Comparison of ENCODE assay signal across 1 cellular context in the genomic region with DNA sequence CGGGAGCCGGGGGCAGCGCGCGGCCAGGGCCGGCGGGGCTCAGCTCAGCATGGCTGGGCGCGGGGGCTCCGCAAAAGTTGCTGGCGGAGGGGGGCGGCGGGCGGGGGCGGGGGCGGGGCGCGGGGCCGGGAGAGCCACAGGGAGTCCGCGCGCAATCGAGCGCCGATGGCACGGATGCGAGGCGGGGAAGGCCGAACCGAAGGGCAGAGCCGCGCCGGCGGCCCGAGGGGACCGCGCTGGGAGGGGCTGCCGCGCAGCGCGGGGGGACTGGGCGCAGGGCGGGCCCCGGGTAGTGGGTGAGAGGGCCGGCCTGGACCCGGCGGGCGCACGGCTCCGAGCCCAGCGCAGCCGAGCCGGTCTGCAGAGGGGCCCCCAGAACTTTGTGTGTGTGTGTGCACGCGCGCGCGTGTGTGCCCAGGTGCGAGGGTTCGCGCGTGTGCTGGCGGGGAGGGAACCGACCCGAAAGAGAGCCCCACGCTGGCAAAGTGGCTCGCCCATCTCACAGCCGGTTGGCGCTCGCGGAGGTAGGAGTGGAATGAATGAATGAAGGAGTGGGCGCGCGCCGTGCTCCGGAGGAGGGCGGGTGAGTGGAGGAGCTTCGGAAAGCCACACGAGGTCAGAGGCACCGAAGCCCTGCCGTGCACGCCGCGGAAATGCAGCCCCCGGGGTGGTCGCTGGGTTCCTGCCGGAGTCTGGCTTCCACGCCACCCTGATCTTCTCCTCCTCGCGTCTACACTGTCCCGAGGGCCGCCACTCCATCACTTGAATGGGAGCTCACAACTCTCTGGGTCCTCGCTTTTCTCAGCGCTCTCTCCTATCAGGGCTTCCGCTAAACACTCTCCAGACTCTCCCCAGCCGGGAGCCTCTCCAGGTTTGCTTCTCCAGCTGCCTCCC.
TF ChIP-seq lines count a peak whose summit lies in the region.

A gene (minus strand): TSS at position 51 of the 894 bp plus-strand sequence. CDS start 375 bp downstream, outside the sequence.

TF ChIP-seq in HepG2, 621 proteins besides CTCF, POLR2A, EP300 and RAD21 (continued from another document and continues in another):
- TF ChIP-seq, protein P1, sequence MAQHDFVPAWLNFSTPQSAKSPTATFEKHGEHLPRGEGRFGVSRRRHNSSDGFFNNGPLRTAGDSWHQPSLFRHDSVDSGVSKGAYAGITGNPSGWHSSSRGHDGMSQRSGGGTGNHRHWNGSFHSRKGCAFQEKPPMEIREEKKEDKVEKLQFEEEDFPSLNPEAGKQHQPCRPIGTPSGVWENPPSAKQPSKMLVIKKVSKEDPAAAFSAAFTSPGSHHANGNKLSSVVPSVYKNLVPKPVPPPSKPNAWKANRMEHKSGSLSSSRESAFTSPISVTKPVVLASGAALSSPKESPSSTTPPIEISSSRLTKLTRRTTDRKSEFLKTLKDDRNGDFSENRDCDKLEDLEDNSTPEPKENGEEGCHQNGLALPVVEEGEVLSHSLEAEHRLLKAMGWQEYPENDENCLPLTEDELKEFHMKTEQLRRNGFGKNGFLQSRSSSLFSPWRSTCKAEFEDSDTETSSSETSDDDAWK (CRISPR knock-in tag; IDR thresholded peaks at IDR 0.05) = no peak
- TF ChIP-seq TBX3 (IDR thresholded peaks at IDR 0.05; ENCODE audit: borderline replicate concordance) = no peak
- TF ChIP-seq, protein P2, sequence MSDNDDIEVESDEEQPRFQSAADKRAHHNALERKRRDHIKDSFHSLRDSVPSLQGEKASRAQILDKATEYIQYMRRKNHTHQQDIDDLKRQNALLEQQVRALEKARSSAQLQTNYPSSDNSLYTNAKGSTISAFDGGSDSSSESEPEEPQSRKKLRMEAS (IDR thresholded peaks at IDR 0.05) = peak; percentile 73
- TF ChIP-seq ZNF564 (CRISPR knock-in tag; IDR thresholded peaks at IDR 0.05) = no peak
- TF ChIP-seq MAZ (IDR thresholded peaks at IDR 0.05; ENCODE audit: borderline replicate concordance, low read depth, low read length) = peak; percentile 70; the same call in 1 of the 2 replicates
- peak; percentile 68 for TF ChIP-seq MAZ (CRISPR knock-in tag; IDR thresholded peaks at IDR 0.05; ENCODE audit: low read depth)
- TF ChIP-seq MAFK (conservative IDR thresholded peaks at IDR 0.05 in 1 of 2, IDR thresholded peaks at IDR 0.05 in 1 of 2; ENCODE audit: low read length in 2 of 2) = no peak
- no peak for TF ChIP-seq ZNF350 (CRISPR knock-in tag; IDR thresholded peaks at IDR 0.05; ENCODE audit: borderline replicate concordance, low read depth)
- no peak for TF ChIP-seq SMARCE1 (IDR thresholded peaks at IDR 0.05; ENCODE audit: borderline replicate concordance)
- TF ChIP-seq BRCA1 (CRISPR knock-in tag; IDR thresholded peaks at IDR 0.05) = no peak
- no peak for TF ChIP-seq ZNF660 (CRISPR knock-in tag; IDR thresholded peaks at IDR 0.05; ENCODE audit: borderline replicate concordance, low read depth)
- TF ChIP-seq, protein P3, sequence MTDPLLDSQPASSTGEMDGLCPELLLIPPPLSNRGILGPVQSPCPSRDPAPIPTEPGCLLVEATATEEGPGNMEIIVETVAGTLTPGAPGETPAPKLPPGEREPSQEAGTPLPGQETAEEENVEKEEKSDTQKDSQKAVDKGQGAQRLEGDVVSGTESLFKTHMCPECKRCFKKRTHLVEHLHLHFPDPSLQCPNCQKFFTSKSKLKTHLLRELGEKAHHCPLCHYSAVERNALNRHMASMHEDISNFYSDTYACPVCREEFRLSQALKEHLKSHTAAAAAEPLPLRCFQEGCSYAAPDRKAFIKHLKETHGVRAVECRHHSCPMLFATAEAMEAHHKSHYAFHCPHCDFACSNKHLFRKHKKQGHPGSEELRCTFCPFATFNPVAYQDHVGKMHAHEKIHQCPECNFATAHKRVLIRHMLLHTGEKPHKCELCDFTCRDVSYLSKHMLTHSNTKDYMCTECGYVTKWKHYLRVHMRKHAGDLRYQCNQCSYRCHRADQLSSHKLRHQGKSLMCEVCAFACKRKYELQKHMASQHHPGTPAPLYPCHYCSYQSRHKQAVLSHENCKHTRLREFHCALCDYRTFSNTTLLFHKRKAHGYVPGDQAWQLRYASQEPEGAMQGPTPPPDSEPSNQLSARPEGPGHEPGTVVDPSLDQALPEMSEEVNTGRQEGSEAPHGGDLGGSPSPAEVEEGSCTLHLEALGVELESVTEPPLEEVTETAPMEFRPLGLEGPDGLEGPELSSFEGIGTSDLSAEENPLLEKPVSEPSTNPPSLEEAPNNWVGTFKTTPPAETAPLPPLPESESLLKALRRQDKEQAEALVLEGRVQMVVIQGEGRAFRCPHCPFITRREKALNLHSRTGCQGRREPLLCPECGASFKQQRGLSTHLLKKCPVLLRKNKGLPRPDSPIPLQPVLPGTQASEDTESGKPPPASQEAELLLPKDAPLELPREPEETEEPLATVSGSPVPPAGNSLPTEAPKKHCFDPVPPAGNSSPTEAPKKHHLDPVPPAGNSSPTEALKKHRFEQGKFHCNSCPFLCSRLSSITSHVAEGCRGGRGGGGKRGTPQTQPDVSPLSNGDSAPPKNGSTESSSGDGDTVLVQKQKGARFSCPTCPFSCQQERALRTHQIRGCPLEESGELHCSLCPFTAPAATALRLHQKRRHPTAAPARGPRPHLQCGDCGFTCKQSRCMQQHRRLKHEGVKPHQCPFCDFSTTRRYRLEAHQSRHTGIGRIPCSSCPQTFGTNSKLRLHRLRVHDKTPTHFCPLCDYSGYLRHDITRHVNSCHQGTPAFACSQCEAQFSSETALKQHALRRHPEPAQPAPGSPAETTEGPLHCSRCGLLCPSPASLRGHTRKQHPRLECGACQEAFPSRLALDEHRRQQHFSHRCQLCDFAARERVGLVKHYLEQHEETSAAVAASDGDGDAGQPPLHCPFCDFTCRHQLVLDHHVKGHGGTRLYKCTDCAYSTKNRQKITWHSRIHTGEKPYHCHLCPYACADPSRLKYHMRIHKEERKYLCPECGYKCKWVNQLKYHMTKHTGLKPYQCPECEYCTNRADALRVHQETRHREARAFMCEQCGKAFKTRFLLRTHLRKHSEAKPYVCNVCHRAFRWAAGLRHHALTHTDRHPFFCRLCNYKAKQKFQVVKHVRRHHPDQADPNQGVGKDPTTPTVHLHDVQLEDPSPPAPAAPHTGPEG (CRISPR knock-in tag; IDR thresholded peaks at IDR 0.05) = 0 out of 2 replicates have a peak, but pooled peaks have one; percentile 47
- TF ChIP-seq, protein P4, sequence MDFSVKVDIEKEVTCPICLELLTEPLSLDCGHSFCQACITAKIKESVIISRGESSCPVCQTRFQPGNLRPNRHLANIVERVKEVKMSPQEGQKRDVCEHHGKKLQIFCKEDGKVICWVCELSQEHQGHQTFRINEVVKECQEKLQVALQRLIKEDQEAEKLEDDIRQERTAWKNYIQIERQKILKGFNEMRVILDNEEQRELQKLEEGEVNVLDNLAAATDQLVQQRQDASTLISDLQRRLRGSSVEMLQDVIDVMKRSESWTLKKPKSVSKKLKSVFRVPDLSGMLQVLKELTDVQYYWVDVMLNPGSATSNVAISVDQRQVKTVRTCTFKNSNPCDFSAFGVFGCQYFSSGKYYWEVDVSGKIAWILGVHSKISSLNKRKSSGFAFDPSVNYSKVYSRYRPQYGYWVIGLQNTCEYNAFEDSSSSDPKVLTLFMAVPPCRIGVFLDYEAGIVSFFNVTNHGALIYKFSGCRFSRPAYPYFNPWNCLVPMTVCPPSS (IDR thresholded peaks at IDR 0.05) = no peak
- no peak for TF ChIP-seq HOXA7 (CRISPR knock-in tag; IDR thresholded peaks at IDR 0.05)
- TF ChIP-seq PCBP2 (optimal IDR thresholded peaks at IDR 0.05; ENCODE audit: low read depth, low read length, poor library complexity, severe bottlenecking) = no peak
- TF ChIP-seq MBD4 (IDR thresholded peaks at IDR 0.05; ENCODE audit: borderline replicate concordance, low read length) = no peak
- no peak for TF ChIP-seq ZNF484 (CRISPR knock-in tag; IDR thresholded peaks at IDR 0.05; ENCODE audit: borderline replicate concordance, low read depth)
- TF ChIP-seq NR2F2 (IDR thresholded peaks at IDR 0.05; ENCODE audit: borderline replicate concordance, low read depth) = peak; percentile 48; the same call in 1 of the 2 replicates
- TF ChIP-seq, protein P5, sequence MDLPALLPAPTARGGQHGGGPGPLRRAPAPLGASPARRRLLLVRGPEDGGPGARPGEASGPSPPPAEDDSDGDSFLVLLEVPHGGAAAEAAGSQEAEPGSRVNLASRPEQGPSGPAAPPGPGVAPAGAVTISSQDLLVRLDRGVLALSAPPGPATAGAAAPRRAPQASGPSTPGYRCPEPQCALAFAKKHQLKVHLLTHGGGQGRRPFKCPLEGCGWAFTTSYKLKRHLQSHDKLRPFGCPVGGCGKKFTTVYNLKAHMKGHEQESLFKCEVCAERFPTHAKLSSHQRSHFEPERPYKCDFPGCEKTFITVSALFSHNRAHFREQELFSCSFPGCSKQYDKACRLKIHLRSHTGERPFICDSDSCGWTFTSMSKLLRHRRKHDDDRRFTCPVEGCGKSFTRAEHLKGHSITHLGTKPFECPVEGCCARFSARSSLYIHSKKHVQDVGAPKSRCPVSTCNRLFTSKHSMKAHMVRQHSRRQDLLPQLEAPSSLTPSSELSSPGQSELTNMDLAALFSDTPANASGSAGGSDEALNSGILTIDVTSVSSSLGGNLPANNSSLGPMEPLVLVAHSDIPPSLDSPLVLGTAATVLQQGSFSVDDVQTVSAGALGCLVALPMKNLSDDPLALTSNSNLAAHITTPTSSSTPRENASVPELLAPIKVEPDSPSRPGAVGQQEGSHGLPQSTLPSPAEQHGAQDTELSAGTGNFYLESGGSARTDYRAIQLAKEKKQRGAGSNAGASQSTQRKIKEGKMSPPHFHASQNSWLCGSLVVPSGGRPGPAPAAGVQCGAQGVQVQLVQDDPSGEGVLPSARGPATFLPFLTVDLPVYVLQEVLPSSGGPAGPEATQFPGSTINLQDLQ (CRISPR knock-in tag; IDR thresholded peaks at IDR 0.05) = 0 out of 2 replicates have a peak, but pooled peaks have one; percentile 39
- no peak for TF ChIP-seq JUN (CRISPR knock-in tag; IDR thresholded peaks at IDR 0.05)
- TF ChIP-seq GLI4 (CRISPR knock-in tag; IDR thresholded peaks at IDR 0.05; ENCODE audit: borderline replicate concordance) = peak; percentile 52; the same call in 1 of the 2 replicates
- TF ChIP-seq FOXK1 (CRISPR knock-in tag; IDR thresholded peaks at IDR 0.05; ENCODE audit: borderline replicate concordance, low read depth) = no peak
- TF ChIP-seq SRF (IDR thresholded peaks at IDR 0.05; ENCODE audit: low read depth, low read length) = peak; percentile 92
- TF ChIP-seq ZNF343 (CRISPR knock-in tag; IDR thresholded peaks at IDR 0.05) = no peak
- TF ChIP-seq TCF7L2 (IDR thresholded peaks at IDR 0.05; ENCODE audit: low read depth, low read length) = no peak
- TF ChIP-seq, protein P6, sequence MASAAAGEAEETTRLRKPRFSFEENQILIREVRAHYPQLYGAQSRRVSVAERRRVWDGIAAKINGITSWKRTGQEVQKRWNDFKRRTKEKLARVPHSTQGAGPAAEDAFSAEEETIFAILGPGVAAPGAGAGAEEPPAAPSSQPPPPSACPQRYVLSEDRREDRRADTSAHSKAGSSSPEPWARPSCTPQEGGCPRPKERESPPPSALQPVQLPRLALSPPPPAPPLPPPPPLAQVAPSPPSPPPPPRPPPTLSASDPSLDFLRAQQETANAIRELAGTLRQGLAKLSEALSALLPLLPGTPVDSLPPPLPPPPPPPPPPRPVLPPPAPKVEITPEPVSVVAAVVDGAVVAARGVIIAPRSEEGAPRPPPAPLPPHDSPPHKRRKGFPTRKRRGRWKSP (CRISPR knock-in tag; IDR thresholded peaks at IDR 0.05) = no peak
- no peak for TF ChIP-seq SP1 (IDR thresholded peaks at IDR 0.05)
- no peak; the same call in 1 of the 2 replicates for TF ChIP-seq SP1 (CRISPR knock-in tag; IDR thresholded peaks at IDR 0.05)
- peak; percentile 5; the same call in 1 of the 2 replicates for TF ChIP-seq ZNF773 (CRISPR knock-in tag; IDR thresholded peaks at IDR 0.05; ENCODE audit: borderline replicate concordance)
- TF ChIP-seq, protein P7, sequence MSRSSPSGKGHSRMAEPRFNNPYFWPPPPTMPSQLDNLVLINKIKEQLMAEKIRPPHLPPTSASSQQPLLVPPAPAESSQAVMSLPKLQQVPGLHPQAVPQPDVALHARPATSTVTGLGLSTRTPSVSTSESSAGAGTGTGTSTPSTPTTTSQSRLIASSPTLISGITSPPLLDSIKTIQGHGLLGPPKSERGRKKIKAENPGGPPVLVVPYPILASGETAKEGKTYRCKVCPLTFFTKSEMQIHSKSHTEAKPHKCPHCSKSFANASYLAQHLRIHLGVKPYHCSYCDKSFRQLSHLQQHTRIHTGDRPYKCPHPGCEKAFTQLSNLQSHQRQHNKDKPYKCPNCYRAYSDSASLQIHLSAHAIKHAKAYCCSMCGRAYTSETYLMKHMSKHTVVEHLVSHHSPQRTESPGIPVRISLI (CRISPR knock-in tag; IDR thresholded peaks at IDR 0.05; ENCODE audit: borderline replicate concordance) = no peak
- TF ChIP-seq, protein P8, sequence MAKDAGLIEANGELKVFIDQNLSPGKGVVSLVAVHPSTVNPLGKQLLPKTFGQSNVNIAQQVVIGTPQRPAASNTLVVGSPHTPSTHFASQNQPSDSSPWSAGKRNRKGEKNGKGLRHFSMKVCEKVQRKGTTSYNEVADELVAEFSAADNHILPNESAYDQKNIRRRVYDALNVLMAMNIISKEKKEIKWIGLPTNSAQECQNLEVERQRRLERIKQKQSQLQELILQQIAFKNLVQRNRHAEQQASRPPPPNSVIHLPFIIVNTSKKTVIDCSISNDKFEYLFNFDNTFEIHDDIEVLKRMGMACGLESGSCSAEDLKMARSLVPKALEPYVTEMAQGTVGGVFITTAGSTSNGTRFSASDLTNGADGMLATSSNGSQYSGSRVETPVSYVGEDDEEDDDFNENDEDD (CRISPR knock-in tag; IDR thresholded peaks at IDR 0.05; ENCODE audit: borderline replicate concordance) = 0 out of 2 replicates have a peak, but pooled peaks have one; percentile 30
